In the genomic region with DNA sequence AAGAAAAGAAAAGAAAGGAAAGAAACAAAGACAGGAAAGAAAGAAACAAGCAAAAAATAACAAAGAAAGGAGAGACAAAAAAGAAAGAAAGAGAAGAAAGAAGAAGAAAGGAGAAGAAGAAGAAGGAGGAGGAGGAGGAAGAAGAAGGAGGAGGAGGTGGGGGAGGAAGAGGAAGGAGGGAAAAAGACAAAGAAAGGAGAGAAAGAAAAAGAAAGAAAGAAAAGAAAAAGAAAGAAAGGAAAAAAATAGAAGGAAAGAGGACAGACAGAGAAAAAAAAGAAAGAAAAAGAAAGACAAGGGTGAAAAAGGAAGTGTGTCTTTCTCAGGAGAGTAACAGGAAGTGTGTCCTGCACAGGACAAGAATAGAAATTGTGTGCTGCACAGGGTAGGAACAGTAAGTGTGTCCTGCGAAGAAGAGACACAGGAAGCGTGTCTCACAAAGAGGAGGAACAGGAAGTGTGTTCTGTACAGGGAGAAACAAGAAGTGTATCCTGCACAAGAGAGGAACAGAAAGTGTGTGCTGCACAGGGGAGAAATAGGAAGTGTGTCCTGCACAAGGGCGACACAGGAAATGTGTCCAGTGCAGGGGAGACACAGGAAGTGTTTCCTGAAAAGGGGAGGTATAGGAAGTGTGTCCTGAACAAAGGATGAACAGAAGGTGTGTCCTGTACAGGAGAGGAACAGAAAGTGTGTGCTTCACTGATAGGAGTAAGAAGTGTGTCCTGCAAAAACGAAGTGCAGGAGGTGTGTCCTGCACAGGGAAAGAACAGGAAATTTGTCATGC, we compare ENCODE assay signal across 10 cellular contexts.
DNase-seq lines count a peak whose midpoint lies in the region; ATAC-seq and TF ChIP-seq lines count a peak whose summit lies in the region.
"Had no signal": no experiment of that assay in that cellular context is flagged by ENCODE, and none has a peak within 500 bp of the region (broad histone marks: within the 10 kb centered on the region; RNA-seq: fewer than 3 reads in every experiment).

No MANE protein-coding gene starts in this region.

- H4K91ac ChIP-seq in H9 (ENCODE audit: insufficient read length, low read depth, low read length) = no peak overlapping the region

- H3F3A ChIP-seq in GM23338 (replicated peaks; ENCODE audit: low read depth) = no peaks in the 10 kb centered on the region

- no CpG with 5 or more reads among the region's 4 CpGs for WGBS in H9 (ENCODE audit: extremely low coverage, insufficient read length, low lambda C conversion rate)

- H3K56ac ChIP-seq in H9 (ENCODE audit: insufficient read length, low read depth, low read length) = no peak overlapping the region

- H3K27me3 Mint-ChIP-seq in GM23338 (ENCODE audit: insufficient read depth, low read depth, poor library complexity) (peaks cover 1% of the 10 kb centered on the region), H9 (ENCODE audit: low read depth) (peaks cover 27% of the 10 kb centered on the region)

- H3K79me2 ChIP-seq in fibroblast of lung (ENCODE audit: control insufficient read depth, insufficient read depth, low read length) = no peaks in the 10 kb centered on the region
- no peaks in the 10 kb centered on the region for H3K79me2 ChIP-seq in GM23338 (replicated peaks; ENCODE audit: insufficient read depth)
- H3K79me2 ChIP-seq in H9 (ENCODE audit: insufficient read depth, low read length) = no peaks in the 10 kb centered on the region

- H3K9me3 Mint-ChIP-seq in GM23338 (no peaks in the 10 kb centered on the region; the same call in 2 of the 3 replicates), H9 (peaks cover 0 to 3% of the 10 kb centered on the region in 2 experiments; a peak in 1 of 5 replicates)

- H4K8ac ChIP-seq in H9 (replicated peaks; ENCODE audit: insufficient read length, low read depth, low read length) = no peak overlapping the region

- no peaks in the 10 kb centered on the region for H3K36me3 ChIP-seq in fibroblast of lung (ENCODE audit: control insufficient read depth, insufficient read depth, low read length)
- H3K36me3 ChIP-seq in GM23338 (ENCODE audit: insufficient read depth) = no peaks in the 10 kb centered on the region
- H3K36me3 ChIP-seq: HAP-1 had no signal

- no peak overlapping the region for H2BK120ac ChIP-seq in H9 (ENCODE audit: low read depth, low read length, poor library complexity, severe bottlenecking)

- H3K27ac Mint-ChIP-seq in GM23338 (no peak overlapping the region), H9 (no peak overlapping the region)

- no peak overlapping the region for H2BK5ac ChIP-seq in H9 (ENCODE audit: insufficient read length, low read length)

- no peak overlapping the region for H3K18ac ChIP-seq in H9 (ENCODE audit: insufficient read length, low read depth, low read length)

- no peaks in the 10 kb centered on the region for H3K79me1 ChIP-seq in H9 (ENCODE audit: insufficient read depth, low read depth, low read length, poor library complexity, severe bottlenecking)

- H2AFZ ChIP-seq in fibroblast of lung (ENCODE audit: low read length) = peak overlapping the region; percentile 85
- no peak overlapping the region for H2AFZ ChIP-seq in GM23338
- H2AFZ ChIP-seq in H9 (ENCODE audit: low read length) = no peak overlapping the region

- no peak overlapping the region for H3K14ac ChIP-seq in H9 (ENCODE audit: insufficient read depth, low read length)

- TF ChIP-seq CTCF in fibroblast of lung (conservative IDR thresholded peaks at IDR 0.05 in 1 of 2, IDR thresholded peaks at IDR 0.05 in 1 of 2; ENCODE audit: low read depth in 1 of 2, low read length in 2 of 2) (no peak), GM23338 (conservative IDR thresholded peaks at IDR 0.05; ENCODE audit: low read depth in 2 of 2) (no peak), H9 (conservative IDR thresholded peaks at IDR 0.05) (no peak)

- ATAC-seq in GM21723 (IDR thresholded peaks at IDR 0.05; ENCODE audit: unreplicated experiment) = peak; percentile 62
- no peak for ATAC-seq in GM23338

- H2BK20ac ChIP-seq in H9 (ENCODE audit: low read depth, low read length, poor library complexity, severe bottlenecking) = no peak overlapping the region

- H4K5ac ChIP-seq in H9 (ENCODE audit: insufficient read length, low read depth, low read length) = no peak overlapping the region

- H2AK5ac ChIP-seq in H9 (ENCODE audit: insufficient read length, low read length) = no peak overlapping the region

- no peaks in the 10 kb centered on the region for H3K23me2 ChIP-seq in H9 (ENCODE audit: insufficient read length, low read depth, low read length, poor library complexity, severe bottlenecking)

- H3K27ac ChIP-seq in fibroblast of lung (ENCODE audit: insufficient read depth, low read length) (no peak overlapping the region), GM23338 (ENCODE audit: low read depth) (no peak overlapping the region), H9 (ENCODE audit: insufficient read length, low read depth, low read length) (no peak overlapping the region)

- H3T11ph ChIP-seq in H9 (ENCODE audit: low read length) = no peak overlapping the region

- peaks cover 48% of the 10 kb centered on the region for H3K4me1 Mint-ChIP-seq in GM23338
- peaks cover 47 to 52% of the 10 kb centered on the region in 2 experiments for H3K4me1 Mint-ChIP-seq in H9

- H3K4me1 ChIP-seq in fibroblast of lung (ENCODE audit: control insufficient read depth, extremely low read depth, insufficient read depth, low read length) (no peaks in the 10 kb centered on the region), GM23338 (ENCODE audit: insufficient read depth) (peaks cover 33% of the 10 kb centered on the region), H9 (ENCODE audit: insufficient read depth, low read length) (peaks cover 7% of the 10 kb centered on the region)

- H3K4me2 ChIP-seq in fibroblast of lung (ENCODE audit: extremely low read depth, insufficient read depth, low read length) (no peak overlapping the region), GM23338 (no peak overlapping the region), H9 (ENCODE audit: insufficient read depth, insufficient read length, low read length) (no peak overlapping the region)

- no peaks in the 10 kb centered on the region for H3K27me3 ChIP-seq in fibroblast of lung (ENCODE audit: control insufficient read depth, insufficient read depth, low read length)
- no peaks in the 10 kb centered on the region for H3K27me3 ChIP-seq in GM23338 (ENCODE audit: insufficient read depth)
- no peaks in the 10 kb centered on the region for H3K27me3 ChIP-seq in H9 (ENCODE audit: insufficient read depth, low read length)

- H3K4me3 Mint-ChIP-seq in GM23338 = no peak overlapping the region
- no peak overlapping the region for H3K4me3 Mint-ChIP-seq in H9

- H4K20me1 ChIP-seq in fibroblast of lung (ENCODE audit: control insufficient read depth, extremely low read depth, insufficient read depth, low read length) = no peaks in the 10 kb centered on the region
- H4K20me1 ChIP-seq in GM23338 (replicated peaks; ENCODE audit: insufficient read depth) = no peaks in the 10 kb centered on the region
- H4K20me1 ChIP-seq in H9 (ENCODE audit: control insufficient read depth, insufficient read depth, insufficient read length) = no peaks in the 10 kb centered on the region

- H2BK12ac ChIP-seq in H9 (ENCODE audit: insufficient read length, low read depth, low read length) = no peak overlapping the region

- H3K36me3 Mint-ChIP-seq in GM23338 (ENCODE audit: low read depth) (no peaks in the 10 kb centered on the region), H9 (ENCODE audit: insufficient read depth in 1 of 3, low read depth in 3 of 3) (no peaks in the 10 kb centered on the region)

- no peak overlapping the region for H3K23ac ChIP-seq in H9 (ENCODE audit: insufficient read length, low read depth, low read length)

- H3K9ac ChIP-seq in fibroblast of lung (ENCODE audit: insufficient read depth, low read length) (no peak overlapping the region), H9 (ENCODE audit: extremely low read depth, insufficient read length, low read length) (no peak overlapping the region)

- H3K9me3 ChIP-seq in fibroblast of lung (ENCODE audit: control insufficient read depth, insufficient read depth, low read depth, low read length) (no peaks in the 10 kb centered on the region), H9 (ENCODE audit: control insufficient read depth, low read depth, low read length) (no peaks in the 10 kb centered on the region)
- H3K9me3 ChIP-seq: HAP-1 had no signal

- no peaks in the 10 kb centered on the region for H3K9me2 ChIP-seq in GM23338 (ENCODE audit: insufficient read depth)

- no peak overlapping the region for H3K4ac ChIP-seq in H9 (ENCODE audit: low read depth, low read length)

- peak; percentile 23 for DNase-seq in DMS 273 treated with DMSO at 0.1 percent for 48 hours (lab: John Stamatoyannopoulos, UW)
- DNase-seq in OCI-M1 (lab: John Stamatoyannopoulos, UW) = peak; percentile 72
- no peak for DNase-seq in fibroblast of lung (ENCODE audit: low read depth in 2 of 2)
- DNase-seq in superior temporal gyrus (ENCODE audit: extremely low spot score) = no peak
- no peak for DNase-seq in GM23338 (ENCODE audit: low spot score)
- no peak for DNase-seq in globus pallidus (ENCODE audit: low spot score)
- no peak for DNase-seq in H9
- DNase-seq: NCI-H187 had no signal

- H2BK15ac ChIP-seq in H9 (ENCODE audit: low read depth, low read length) = no peak overlapping the region

- H3K4me3 ChIP-seq in fibroblast of lung (replicated peaks in 1 of 4; ENCODE audit: control extremely low read depth in 1 of 4, insufficient read depth in 1 of 4, low read depth in 3 of 4, low read length in 4 of 4) = no peak overlapping the region
- no peak overlapping the region for H3K4me3 ChIP-seq in GM23338
- H3K4me3 ChIP-seq: HAP-1 had no signal

Comparison
In these comparisons a context has a peak if more than half of its experiments do, and no peak if none do; other contexts are left out.
1. DNase-seq: peak in DMS 273 treated with DMSO at 0.1 percent for 48 hours (single experiment) and OCI-M1 (single experiment); none in fibroblast of lung (0 of 2), superior temporal gyrus (single experiment), GM23338 (single experiment), globus pallidus (single experiment) and H9 (single experiment).